Comparison of ENCODE assay signal across 13 cellular contexts in the genomic region with DNA sequence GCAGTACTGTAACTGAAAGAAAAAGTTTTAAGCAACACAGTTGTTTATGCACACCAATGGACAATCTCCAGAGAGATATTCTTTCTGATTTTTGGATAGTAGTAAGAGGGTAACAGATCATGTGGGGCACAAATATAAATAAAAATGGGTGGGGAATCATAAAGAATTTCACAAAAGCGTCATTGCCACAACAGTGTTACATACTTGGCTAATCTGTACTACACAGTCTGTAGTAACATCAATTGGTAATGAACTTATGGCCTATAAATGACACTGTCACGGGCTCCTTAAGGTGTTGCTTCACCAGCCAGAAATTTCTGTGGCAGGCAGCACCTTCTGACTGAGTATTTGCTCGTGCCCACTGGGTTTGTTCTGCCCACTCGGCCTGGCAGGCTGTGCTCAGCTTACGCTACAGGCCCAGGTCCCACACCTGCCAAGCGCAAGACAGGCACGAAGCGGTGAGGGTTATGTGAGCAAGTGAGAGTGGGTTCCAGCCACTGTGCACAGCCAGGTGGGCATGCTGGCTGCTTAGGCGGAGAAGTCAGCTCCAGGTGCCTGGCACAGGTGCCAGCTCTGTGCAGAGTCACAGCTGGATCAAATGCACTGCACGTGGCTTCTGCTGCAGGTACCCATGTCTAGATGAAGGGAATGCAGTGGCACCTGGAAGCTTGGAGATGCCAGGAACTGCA.
"Had no signal": no experiment of that assay in that cellular context is flagged by ENCODE, and none has a peak within 500 bp of the region (broad histone marks: within the 10 kb centered on the region; RNA-seq: fewer than 3 reads in every experiment).

No MANE protein-coding gene starts in this region.

- H3K27ac ChIP-seq: coronary artery, hepatocyte had no signal

- H3K79me2 ChIP-seq: hepatocyte had no signal

- H2AFZ ChIP-seq: hepatocyte had no signal

- DNase-seq: central memory CD4-positive, alpha-beta T cell; effector CD8-positive, alpha-beta T cell; foreskin melanocyte; head of caudate nucleus; stimulated activated CD4-positive, alpha-beta T cell treated with anti-CD3 and anti-CD28 coated beads, Interleukin-4, amount 100 ng/mL, for 1 hour; stimulated activated CD8-positive, alpha-beta memory T cell treated with anti-CD3 and anti-CD28 coated beads, Interleukin-4, amount 100 ng/mL, for 48 hours; stimulated activated naive B cell treated with anti-CD40 and anti-IgM and Interleukin-4, amounts not matched to agents 10 μg/mL and 1 μg/mL and 100 μg/mL, for 72 hours; trophoblast cell had no signal

- H3K9me3 ChIP-seq: mucosa of descending colon had no signal

- ATAC-seq: mucosa of descending colon had no signal

- FAIRE-seq: urothelium cell line had no signal

- H3K27me3 ChIP-seq: hepatocyte had no signal

- H3K4me3 ChIP-seq: coronary artery, hepatocyte, mucosa of descending colon, smooth muscle cell had no signal

- H3K4me2 ChIP-seq: hepatocyte, smooth muscle cell had no signal
